ENCODE assay signal across 19 cellular contexts in the genomic region with DNA sequence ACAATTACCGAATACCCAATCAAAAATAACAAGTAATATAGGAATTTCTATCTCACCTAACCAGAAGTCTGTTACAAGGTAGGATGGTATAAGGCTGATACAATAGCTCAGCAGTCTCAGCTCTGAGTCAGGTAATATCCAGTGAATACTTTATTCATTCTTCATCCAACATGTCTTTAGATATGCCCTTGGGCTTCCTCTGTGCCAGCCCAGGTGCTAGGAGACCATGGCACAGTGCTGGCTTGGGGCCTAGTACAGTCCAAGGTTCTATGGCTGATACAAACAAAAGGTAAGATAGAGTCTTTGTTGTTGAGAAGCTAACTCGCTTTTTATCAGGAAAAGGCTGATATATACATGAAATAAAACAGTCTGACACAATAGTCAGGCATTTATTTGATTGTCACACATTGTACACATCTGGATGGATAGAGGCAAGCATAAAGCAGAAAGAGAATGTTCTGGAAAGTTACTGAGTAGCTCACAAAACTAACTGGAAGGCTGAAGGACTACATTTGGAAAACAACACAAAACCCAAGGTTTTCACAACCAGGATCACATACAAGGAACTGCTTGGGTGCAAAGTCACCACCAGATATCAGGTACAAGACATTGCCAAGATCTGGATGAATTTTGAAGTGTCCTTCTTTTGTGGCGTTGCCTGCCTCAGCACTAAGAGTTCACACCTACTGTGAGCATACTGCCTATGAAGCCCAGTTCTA.
DNase-seq lines count a peak whose midpoint lies in the region; ATAC-seq, FAIRE-seq and TF ChIP-seq lines count a peak whose summit lies in the region.
"Had no signal": no experiment of that assay in that cellular context is flagged by ENCODE, and none has a peak within 500 bp of the region (broad histone marks: within the 10 kb centered on the region; RNA-seq: fewer than 3 reads in every experiment).

No MANE protein-coding gene starts in this region.

- CTCF ChIA-PET in RWPE1 (lab: Yijun Ruan, JAX): no interaction called here

- H3K36me3 Mint-ChIP-seq in progenitor cell of endocrine pancreas (ENCODE audit: insufficient read depth): peaks cover 3% of the 10 kb centered on the region
- H3K36me3 Mint-ChIP-seq: CD4-positive, CD25-positive, alpha-beta regulatory T cell had no signal

- no peaks in the 10 kb centered on the region for H3K79me2 ChIP-seq in keratinocyte (ENCODE audit: control insufficient read depth, insufficient read depth, low read length)

- H3K27ac Mint-ChIP-seq in progenitor cell of endocrine pancreas: no peak overlapping the region
- H3K27ac Mint-ChIP-seq: CD4-positive, CD25-positive, alpha-beta regulatory T cell; HFFc6 had no signal

- H3K9me1 ChIP-seq in keratinocyte (ENCODE audit: control insufficient read depth, extremely low read depth, insufficient read depth, low read length): no peaks in the 10 kb centered on the region

- H3K9me3 ChIP-seq in keratinocyte (ENCODE audit: control insufficient read depth, low read depth, low read length): no peaks in the 10 kb centered on the region
- H3K9me3 ChIP-seq in pancreas: no peaks in the 10 kb centered on the region

- peak; percentile 82 to 91 (median 86) for ATAC-seq in pancreas
- no peak for ATAC-seq in GM21515 (IDR thresholded peaks at IDR 0.05; ENCODE audit: unreplicated experiment)
- ATAC-seq: GM12878 had no signal

- H3K27ac ChIP-seq in RWPE1 (no peak overlapping the region), keratinocyte (ENCODE audit: control insufficient read depth, insufficient read depth, low read length) (peak overlapping the region; percentile 50), pancreas (peak overlapping the region; percentile 39 to 75 (median 63)), dorsolateral prefrontal cortex (no peak overlapping the region)
- H3K27ac ChIP-seq: BLaER1 treated with 17β-estradiol and CSF1 and Interleukin-3, amounts not matched to agents 10 nM and 100 nM; HL-60 had no signal

- WGBS in pancreas, 2 donors: 16 to 29% methylated on average over 3 of the region's 3 CpGs

- peaks cover 7% of the 10 kb centered on the region for H3K9me3 Mint-ChIP-seq in progenitor cell of endocrine pancreas (ENCODE audit: low read depth)
- H3K9me3 Mint-ChIP-seq: HFFc6 had no signal

- H2AFZ ChIP-seq in keratinocyte (ENCODE audit: control insufficient read depth, low read length): peak overlapping the region; percentile 51

- no peaks in the 10 kb centered on the region for H4K20me1 ChIP-seq in keratinocyte (ENCODE audit: control insufficient read depth, extremely low read depth, insufficient read depth, low read length)
- H4K20me1 ChIP-seq: BLaER1 treated with 17β-estradiol and CSF1 and Interleukin-3, amounts not matched to agents 10 nM and 100 nM had no signal

- peaks cover 15% of the 10 kb centered on the region for H3K4me1 Mint-ChIP-seq in progenitor cell of endocrine pancreas (ENCODE audit: low read depth)
- H3K4me1 Mint-ChIP-seq: CD4-positive, CD25-positive, alpha-beta regulatory T cell had no signal

- intact Hi-C loops in pancreas (cut with DNase I) (no loop called here), dorsolateral prefrontal cortex (cut with DNase I) (no loop called here)

- H3K4me3 Mint-ChIP-seq in progenitor cell of endocrine pancreas (ENCODE audit: low read depth): no peak overlapping the region
- H3K4me3 Mint-ChIP-seq: CD4-positive, CD25-positive, alpha-beta regulatory T cell; HFFc6 had no signal

- peaks cover 5% of the 10 kb centered on the region for H3K27me3 Mint-ChIP-seq in progenitor cell of endocrine pancreas

- no peaks in the 10 kb centered on the region for H3K36me3 ChIP-seq in bronchial epithelial cell (ENCODE audit: control insufficient read depth, insufficient read depth, low read length)
- no peaks in the 10 kb centered on the region for H3K36me3 ChIP-seq in keratinocyte (ENCODE audit: control insufficient read depth in 2 of 2, extremely low read depth in 1 of 2, insufficient read depth in 2 of 2, low read length in 2 of 2)
- H3K36me3 ChIP-seq in pancreas: no peaks in the 10 kb centered on the region
- H3K36me3 ChIP-seq: BLaER1 treated with 17β-estradiol and CSF1 and Interleukin-3, amounts not matched to agents 10 nM and 100 nM had no signal

- dilution Hi-C loops in keratinocyte (cut with MboI; ENCODE audit: extremely low pct_ligation_motif_present, low sequenced_read_pairs): no loop called here

- no peak for TF ChIP-seq CTCF in RWPE1 (conservative IDR thresholded peaks at IDR 0.05; ENCODE audit: low read depth)
- TF ChIP-seq CTCF in bronchial epithelial cell (IDR thresholded peaks at IDR 0.05; ENCODE audit: insufficient read depth, low read length, severe bottlenecking): no peak
- TF ChIP-seq CTCF in keratinocyte (optimal IDR thresholded peaks at IDR 0.05 in 1 of 3, IDR thresholded peaks at IDR 0.05 in 1 of 3, conservative IDR thresholded peaks at IDR 0.05 in 1 of 3; ENCODE audit: extremely low read depth in 1 of 3, insufficient read depth in 2 of 3, low read length in 3 of 3): no peak
- TF ChIP-seq CTCF in pancreas (IDR thresholded peaks at IDR 0.05): no peak
- TF ChIP-seq CTCF in dorsolateral prefrontal cortex (IDR thresholded peaks at IDR 0.05 in 54 of 56, conservative IDR thresholded peaks at IDR 0.05 in 2 of 56; ENCODE audit: low read depth in 1 of 56, partially characterized antibody in 56 of 56): no peak
- TF ChIP-seq CTCF in progenitor cell of endocrine pancreas (IDR thresholded peaks at IDR 0.05; ENCODE audit: unreplicated experiment): no peak

- no peak for FAIRE-seq in bronchial epithelial cell (lab: Jason Lieb, UNC)
- peak; percentile 98 for FAIRE-seq in keratinocyte (lab: Jason Lieb, UNC)
- no peak for FAIRE-seq in pancreas (lab: Jason Lieb, UNC)
- FAIRE-seq: GM12878, GM18507, H1 had no signal

- peak overlapping the region; percentile 20 for H3K4me2 ChIP-seq in keratinocyte (ENCODE audit: control insufficient read depth, extremely low read depth, insufficient read depth, low read depth, low read length)
- H3K4me2 ChIP-seq: BLaER1 treated with 17β-estradiol and CSF1 and Interleukin-3, amounts not matched to agents 10 nM and 100 nM had no signal

- POLR2A ChIA-PET in RWPE1 (lab: Yijun Ruan, JAX; ENCODE audit: low non-redundant PET): no interaction called here

- no peak overlapping the region for H3K4me3 ChIP-seq in bronchial epithelial cell (ENCODE audit: low read depth, low read length)
- H3K4me3 ChIP-seq in keratinocyte (ENCODE audit: control insufficient read depth in 2 of 3, extremely low read depth in 1 of 3, insufficient read depth in 2 of 3, low read depth in 1 of 3, low read length in 3 of 3): no peak overlapping the region
- H3K4me3 ChIP-seq in pancreas: no peak overlapping the region
- no peak overlapping the region for H3K4me3 ChIP-seq in dorsolateral prefrontal cortex
- H3K4me3 ChIP-seq: BLaER1 treated with 17β-estradiol and CSF1 and Interleukin-3, amounts not matched to agents 10 nM and 100 nM; GM12878 had no signal

- H3K4me1 ChIP-seq in keratinocyte (ENCODE audit: control insufficient read depth, extremely low read depth, insufficient read depth, low read length) (peaks cover 12% of the 10 kb centered on the region), pancreas (peaks cover 9 to 52% (median 34%) of the 10 kb centered on the region in 3 donors)
- H3K4me1 ChIP-seq: BLaER1 treated with 17β-estradiol and CSF1 and Interleukin-3, amounts not matched to agents 10 nM and 100 nM had no signal

- H3K27me3 ChIP-seq in bronchial epithelial cell (ENCODE audit: control insufficient read depth, insufficient read depth, low read length) (no peaks in the 10 kb centered on the region), keratinocyte (ENCODE audit: control insufficient read depth, extremely low read depth, insufficient read depth, low read length) (no peaks in the 10 kb centered on the region), pancreas (no peaks in the 10 kb centered on the region), dorsolateral prefrontal cortex (no peaks in the 10 kb centered on the region)
- H3K27me3 ChIP-seq: BLaER1 treated with 17β-estradiol and CSF1 and Interleukin-3, amounts not matched to agents 10 nM and 100 nM had no signal

- H3K9ac ChIP-seq in keratinocyte (ENCODE audit: control insufficient read depth, extremely low read depth, insufficient read depth, low read length): no peak overlapping the region
- H3K9ac ChIP-seq: BLaER1 treated with 17β-estradiol and CSF1 and Interleukin-3, amounts not matched to agents 10 nM and 100 nM had no signal

- DNase-seq in RWPE1 (ENCODE audit: low spot score) (peak; percentile 40), bronchial epithelial cell (ENCODE audit: low read depth) (peak; percentile 60), keratinocyte (ENCODE audit: low read depth, low spot score) (no peak), pancreas (peak in 5 of 6 donors; percentile 68 to 86 (median 82)), dorsolateral prefrontal cortex (no peak), progenitor cell of endocrine pancreas (ENCODE audit: low spot score, unreplicated experiment) (no peak), DMS53 treated with DMSO at 0.1 percent for 48 hours (lab: John Stamatoyannopoulos, UW; ENCODE audit: unreplicated experiment) (no peak)
- DNase-seq: ACHN; CD4-positive, CD25-positive, alpha-beta regulatory T cell; DMS 273 treated with DMSO at 0.1 percent for 48 hours; DMS79; HCEC 1CT; HFFc6 had no signal

Comparison
In these comparisons a context has a peak if more than half of its experiments do, and no peak if none do; other contexts are left out.
1. DNase-seq: peak in RWPE1 (single experiment), bronchial epithelial cell (single experiment) and pancreas (5 of 6); none in keratinocyte (single experiment), dorsolateral prefrontal cortex (0 of 10), progenitor cell of endocrine pancreas (single experiment) and DMS53 treated with DMSO at 0.1 percent for 48 hours (single experiment).
2. H3K27ac ChIP-seq: peak in keratinocyte (single experiment) and pancreas (4 of 4); none in RWPE1 (single experiment) and dorsolateral prefrontal cortex (0 of 59).